In genomic region chr16:88857728-88858339, GRCh38 we compare ENCODE assay signal across 8 cellular contexts. TPM values are rescaled to one million over a fixed set of nuclear protein-coding genes. Genes with fewer than 3 reads are reported as not detected.
DNase-seq lines count a peak whose midpoint lies in the region; TF ChIP-seq lines count a peak whose summit lies in the region.

No MANE protein-coding gene starts in this region.

- peak; percentile 79 for TF ChIP-seq CTCF in osteoblast (IDR thresholded peaks at IDR 0.05; ENCODE audit: extremely low read depth, low read depth, low read length)

- H3K4me1 Mint-ChIP-seq in activated naive CD4-positive, alpha-beta T cell treated with anti-CD3 and anti-CD28 coated beads for 36 hours (ENCODE audit: low read depth) = peaks cover 23% of the 10 kb centered on the region

- peak overlapping the region; percentile 97 for H2AFZ ChIP-seq in osteoblast (ENCODE audit: low read length)

- no peaks in the 10 kb centered on the region for H3K9me3 ChIP-seq in SJCRH30 (replicated peaks)
- no peaks in the 10 kb centered on the region for H3K9me3 ChIP-seq in osteoblast (ENCODE audit: low read depth, low read length)

- no peaks in the 10 kb centered on the region for H3K36me3 Mint-ChIP-seq in activated naive CD4-positive, alpha-beta T cell treated with anti-CD3 and anti-CD28 coated beads for 36 hours (ENCODE audit: low read depth)

- peaks cover 6% of the 10 kb centered on the region for H3K4me1 ChIP-seq in SJCRH30
- peaks cover 15% of the 10 kb centered on the region for H3K4me1 ChIP-seq in osteoblast (ENCODE audit: insufficient read depth, low read length)

- peak overlapping the region; percentile 48 for H3K27ac Mint-ChIP-seq in activated naive CD4-positive, alpha-beta T cell treated with anti-CD3 and anti-CD28 coated beads for 36 hours

- no peak overlapping the region; the same call in 1 of the 2 replicates for H3K27ac ChIP-seq in SJCRH30
- peak overlapping the region; percentile 68 for H3K27ac ChIP-seq in osteoblast (ENCODE audit: low read depth, low read length)
- H3K27ac ChIP-seq in temporal lobe (ENCODE audit: low read depth, low read length) = peak overlapping the region; percentile 95

- H3K36me3 ChIP-seq in SJCRH30 = no peaks in the 10 kb centered on the region
- H3K36me3 ChIP-seq in osteoblast (ENCODE audit: insufficient read depth, low read length) = peaks cover 24% of the 10 kb centered on the region

- intact Hi-C loops in activated naive CD4-positive, alpha-beta T cell treated with anti-CD3 and anti-CD28 coated beads for 36 hours (cut with micrococcal nuclease) = loop anchor here (1.0 to 2.0 kb wide), 6 partner anchors 46 to 702 kb away; partner anchors contain the start of genes CDT1, CTU2, RNF166 and RPL13

- H3K4me2 ChIP-seq in osteoblast (ENCODE audit: insufficient read depth, low read length) = peak overlapping the region; percentile 98

- H3K79me2 ChIP-seq in osteoblast (ENCODE audit: insufficient read depth, low read length) = peaks cover 25% of the 10 kb centered on the region

- H3K4me3 Mint-ChIP-seq in activated naive CD4-positive, alpha-beta T cell treated with anti-CD3 and anti-CD28 coated beads for 36 hours = peak overlapping the region; percentile 88

- H4K20me1 ChIP-seq in osteoblast (ENCODE audit: insufficient read depth, low read length) = peaks cover 13% of the 10 kb centered on the region

- H3K27me3 Mint-ChIP-seq in activated naive CD4-positive, alpha-beta T cell treated with anti-CD3 and anti-CD28 coated beads for 36 hours (ENCODE audit: low read depth) = no peaks in the 10 kb centered on the region

- no peaks in the 10 kb centered on the region for H3K9me3 Mint-ChIP-seq in activated naive CD4-positive, alpha-beta T cell treated with anti-CD3 and anti-CD28 coated beads for 36 hours

- H3K27me3 ChIP-seq in SJCRH30 (no peaks in the 10 kb centered on the region), osteoblast (ENCODE audit: insufficient read depth, low read length) (no peaks in the 10 kb centered on the region)

- CTCF ChIA-PET in activated naive CD4-positive, alpha-beta T cell treated with anti-CD3 and anti-CD28 coated beads for 36 hours (lab: Charles Lee) = interaction anchor here (0.6 to 2.9 kb wide), 14 partner anchors 11 to 358 kb away, joined by 3 to 45 read pairs (median 4); partner anchors contain the start of gene APRT

- peak; percentile 43 for DNase-seq in NCI-H748 (lab: John Stamatoyannopoulos, UW; ENCODE audit: unreplicated experiment)
- no peak for DNase-seq in NCI-H748 treated with DMSO at 0.1 percent for 48 hours (lab: John Stamatoyannopoulos, UW)
- peak; percentile 63 for DNase-seq in HK-2 (ENCODE audit: unreplicated experiment)
- peak; percentile 48 to 56 for DNase-seq in SJCRH30
- peak; percentile 75 for DNase-seq in activated naive CD4-positive, alpha-beta T cell treated with anti-CD3 and anti-CD28 coated beads for 36 hours
- peak; percentile 85 for DNase-seq in globus pallidus (ENCODE audit: low spot score)
- peak; percentile 99 for DNase-seq in osteoblast (ENCODE audit: insufficient read length, low spot score, missing footprints)

- H3K4me3 ChIP-seq in SJCRH30 (peak overlapping the region; percentile 80), osteoblast (ENCODE audit: insufficient read depth, low read length) (peak overlapping the region; percentile 95)

RNA-seq across cellular contexts. Expression of gene TRAPPC2L, which starts 0.9 kb away (rescaled TPM):
- 34.3 and 36.9 TPM in 2 replicates for total RNA-seq in SJCRH30 (2014; rRNA removed; shearing (Covaris generic))
- 10 to 100 TPM; 57.7 to 66.1 TPM for total RNA-seq in activated naive CD4-positive, alpha-beta T cell treated with anti-CD3 and anti-CD28 coated beads for 36 hours
- total RNA-seq in osteoblast = 43.1 and 47.7 TPM in 2 replicates
- 24.6 TPM for total RNA-seq in temporal lobe

RNA-seq across cellular contexts. Expression of gene GALNS, which starts 1.1 kb away (rescaled TPM):
- total RNA-seq in SJCRH30 (2014; rRNA removed; shearing (Covaris generic)) = 10.4 and 11.1 TPM in 2 replicates
- 10 to 100 TPM; 10.9 to 11.2 TPM for total RNA-seq in activated naive CD4-positive, alpha-beta T cell treated with anti-CD3 and anti-CD28 coated beads for 36 hours
- total RNA-seq in osteoblast = 43.6 and 48.1 TPM in 2 replicates
- total RNA-seq in temporal lobe = 7.9 TPM

RNA-seq across cellular contexts. Expression of gene PABPN1L, which starts 8.6 kb away (rescaled TPM):
- 0.25 TPM in 1 of 2 replicates, not detected in the other for total RNA-seq in SJCRH30 (2014; rRNA removed; shearing (Covaris generic))
- not detected for total RNA-seq in activated naive CD4-positive, alpha-beta T cell treated with anti-CD3 and anti-CD28 coated beads for 36 hours
- not detected in 2 replicates for total RNA-seq in osteoblast
- 0.49 TPM for total RNA-seq in temporal lobe

RNA-seq across cellular contexts. Expression of gene APRT, which starts 46.1 kb away (rescaled TPM):
- 43.4 and 46.5 TPM in 2 replicates for total RNA-seq in SJCRH30 (2014; rRNA removed; shearing (Covaris generic))
- total RNA-seq in activated naive CD4-positive, alpha-beta T cell treated with anti-CD3 and anti-CD28 coated beads for 36 hours = 100 to 1,000 TPM; 314 TPM
- total RNA-seq in osteoblast = 41.8 and 53.6 TPM in 2 replicates
- total RNA-seq in temporal lobe = 12.3 TPM

RNA-seq across cellular contexts. Expression of gene CDT1, which starts 54.2 kb away (rescaled TPM):
- total RNA-seq in SJCRH30 (2014; rRNA removed; shearing (Covaris generic)) = 24.3 and 27.2 TPM in 2 replicates
- 100 to 1,000 TPM; 223 to 231 TPM for total RNA-seq in activated naive CD4-positive, alpha-beta T cell treated with anti-CD3 and anti-CD28 coated beads for 36 hours
- 2.9 TPM in 2 replicates for total RNA-seq in osteoblast
- 4.2 TPM for total RNA-seq in temporal lobe
